ENCODE assay signal across 19 cellular contexts in the genomic region with DNA sequence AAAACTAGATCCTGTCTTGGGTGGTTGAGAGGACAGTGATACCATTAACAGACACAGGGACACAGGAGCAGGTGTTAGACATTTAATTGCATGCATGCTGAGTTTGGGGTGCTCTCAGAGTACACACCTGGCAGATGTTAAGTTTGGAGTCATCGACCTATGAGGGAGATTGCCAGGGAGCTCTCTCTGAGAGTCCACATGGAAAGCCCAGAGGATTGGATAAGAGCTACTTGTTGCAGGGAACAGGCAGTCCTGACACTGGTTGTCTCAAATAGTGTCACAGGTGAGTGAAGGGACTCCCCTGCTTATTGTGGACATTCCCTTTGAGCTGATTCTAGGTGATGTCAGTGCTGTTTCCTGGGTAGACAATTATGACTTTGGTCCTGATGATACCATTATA. TPM values are rescaled to one million over a fixed set of nuclear protein-coding genes. Genes with fewer than 3 reads are reported as not detected.
DNase-seq lines count a peak whose midpoint lies in the region; ATAC-seq, FAIRE-seq and TF ChIP-seq lines count a peak whose summit lies in the region.
"Had no signal": no experiment of that assay in that cellular context is flagged by ENCODE, and none has a peak within 500 bp of the region (broad histone marks: within the 10 kb centered on the region; RNA-seq: fewer than 3 reads in every experiment).

No MANE protein-coding gene starts in this region.

- POLR2A ChIA-PET in GM12878 (lab: Charles Lee): interaction anchor here (0.5 kb wide), 1 partner anchor 27 kb away, joined by 4 read pairs; no protein-coding TSS in a partner anchor

- H3K27me3 ChIP-seq in Loucy (ENCODE audit: insufficient read depth, low read length, poor library complexity, severe bottlenecking) (no peaks in the 10 kb centered on the region), GM12878 (replicated peaks in 1 of 2; ENCODE audit: control insufficient read depth in 2 of 2, insufficient read depth in 2 of 2, low read length in 1 of 2) (no peaks in the 10 kb centered on the region)
- H3K27me3 ChIP-seq: ascending aorta, sigmoid colon had no signal

- no peaks in the 10 kb centered on the region for H3F3A ChIP-seq in Loucy (ENCODE audit: low read depth)

- intact Hi-C loops in GM12878 (cut with micrococcal nuclease; ENCODE audit: unreplicated experiment): no loop called here

- H3K4me1 ChIP-seq in Loucy (ENCODE audit: insufficient read depth, low read length, poor library complexity, severe bottlenecking) (peaks cover 32% of the 10 kb centered on the region), GM12878 (ENCODE audit: control insufficient read depth, insufficient read depth, low read length) (peaks cover 11% of the 10 kb centered on the region; the same call in 1 of the 2 replicates)

- RAD21 ChIA-PET in GM12878 (lab: Charles Lee; ENCODE audit: unreplicated experiment): interaction anchor here (0.6 kb wide), 1 partner anchor 403 kb away, joined by 3 read pairs; no protein-coding TSS in a partner anchor

- in situ Hi-C loops in GM12878 (cut with MboI): no loop called here

- no peak for FAIRE-seq in GM12878 (lab: Jason Lieb, UNC)

- no peak for TF ChIP-seq EP300 in GM12878 (IDR thresholded peaks at IDR 0.05; ENCODE audit: borderline replicate concordance in 1 of 2, control insufficient read depth in 1 of 2, low read depth in 2 of 2, low read length in 2 of 2)

- no peak for TF ChIP-seq RAD21 in GM12878 (IDR thresholded peaks at IDR 0.05; ENCODE audit: insufficient read depth, low read depth, low read length)

- peaks cover 3% of the 10 kb centered on the region for H3K9me3 Mint-ChIP-seq in nephron progenitor cell
- H3K9me3 Mint-ChIP-seq: CD8-positive, alpha-beta T cell had no signal

- H3K27ac Mint-ChIP-seq in nephron progenitor cell: peak overlapping the region; percentile 12
- H3K27ac Mint-ChIP-seq: CD8-positive, alpha-beta T cell had no signal

- no peaks in the 10 kb centered on the region for H3K9me2 ChIP-seq in Loucy (replicated peaks; ENCODE audit: low read depth, low read length)

- DNase-seq in NCI-H748 (lab: John Stamatoyannopoulos, UW; ENCODE audit: unreplicated experiment) (peak; percentile 39), NCI-H748 treated with DMSO at 0.1 percent for 48 hours (lab: John Stamatoyannopoulos, UW) (no peak), GM12878 (ENCODE audit: low read depth, low spot score) (no peak), nephron progenitor cell (no peak), NCI-H526 treated with DMSO at 0.1 percent for 48 hours (lab: John Stamatoyannopoulos, UW) (no peak), AG20443 (ENCODE audit: low spot score) (no peak)
- DNase-seq: ACHN; activated effector memory CD4-positive, alpha-beta T cell treated with anti-CD3 and anti-CD28 coated beads, Interleukin-2, amount 50 U/mL, for 16 hours; CD8-positive, alpha-beta T cell; hippocampal formation; kidney glomerular epithelial cell; NCI-H1694; NK-92 treated with Interleukin-12 subunit alpha and Interleukin-12 subunit beta, amount 100 ng/mL, for 24 hours; sigmoid colon; stimulated activated CD4-positive, alpha-beta T cell treated with anti-CD3 and anti-CD28 coated beads, Interleukin-2, amount 100 ng/mL, for 24 hours had no signal

- SMC1A ChIA-PET in GM12878 (lab: Charles Lee; ENCODE audit: uncharacterized antibody, unreplicated experiment): interaction anchor here (1.3 to 1.6 kb wide), 3 partner anchors 11 to 54 kb away, joined by 3 to 6 read pairs (median 4); no protein-coding TSS in a partner anchor

- H3K9ac ChIP-seq in Loucy (ENCODE audit: low read depth, low read length, poor library complexity, severe bottlenecking) (peak overlapping the region; percentile 81), GM12878 (ENCODE audit: control insufficient read depth, insufficient read depth, low read length) (no peak overlapping the region)

- H3K4me1 Mint-ChIP-seq in nephron progenitor cell: peaks cover 27% of the 10 kb centered on the region

- H3K4me3 ChIP-seq in Loucy (ENCODE audit: low read length, poor library complexity, severe bottlenecking) (peak overlapping the region; percentile 93), GM12878 (no peak overlapping the region)
- H3K4me3 ChIP-seq: ascending aorta, sigmoid colon had no signal

- H3K4me2 ChIP-seq in Loucy (ENCODE audit: low read depth, low read length, poor library complexity, severe bottlenecking) (peak overlapping the region; percentile 95), GM12878 (ENCODE audit: control insufficient read depth, insufficient read depth) (peak overlapping the region; percentile 61)

- no TSS peak for BruUV-seq in GM12878 (replicated peaks; lab: Mats Ljungman, UMichigan)

- H3K27ac ChIP-seq in GM12878 (ENCODE audit: control insufficient read depth, insufficient read depth): no peak overlapping the region
- H3K27ac ChIP-seq: ascending aorta, RWPE1, sigmoid colon had no signal

- H3K79me2 ChIP-seq in Loucy (ENCODE audit: insufficient read depth, low read length) (peaks cover 43% of the 10 kb centered on the region), GM12878 (ENCODE audit: control insufficient read depth, insufficient read depth, low read length) (peaks cover 21% of the 10 kb centered on the region)

- H3K36me3 Mint-ChIP-seq in nephron progenitor cell (ENCODE audit: low read depth): peaks cover 23% of the 10 kb centered on the region

- H3K36me3 ChIP-seq in Loucy (ENCODE audit: insufficient read depth, low read length) (no peaks in the 10 kb centered on the region), GM12878 (ENCODE audit: control insufficient read depth in 2 of 2, insufficient read depth in 2 of 2, low read length in 1 of 2) (no peaks in the 10 kb centered on the region)
- H3K36me3 ChIP-seq: ascending aorta, sigmoid colon had no signal

- no peaks in the 10 kb centered on the region for H3K9me3 ChIP-seq in Loucy (ENCODE audit: insufficient read depth, low read depth, low read length)
- H3K9me3 ChIP-seq in GM12878 (replicated peaks; ENCODE audit: control insufficient read depth, insufficient read depth, low read length): no peaks in the 10 kb centered on the region
- H3K9me3 ChIP-seq: ascending aorta, sigmoid colon had no signal

- ATAC-seq in GM12878: peak; percentile 11
- ATAC-seq in GM19023 (IDR thresholded peaks at IDR 0.05; ENCODE audit: unreplicated experiment): no peak
- ATAC-seq: CD8-positive, alpha-beta T cell had no signal

- TF ChIP-seq CTCF in Loucy (conservative IDR thresholded peaks at IDR 0.05; ENCODE audit: low read length) (no peak), GM12878 (IDR thresholded peaks at IDR 0.05 in 2 of 3, conservative IDR thresholded peaks at IDR 0.05 in 1 of 3; ENCODE audit: control insufficient read depth in 2 of 3, extremely low read depth in 1 of 3, insufficient read depth in 1 of 3, low read depth in 3 of 3, low read length in 3 of 3) (no peak), nephron progenitor cell (IDR thresholded peaks at IDR 0.05) (no peak)

- WGBS in GM12878 (ENCODE audit: insufficient coverage, insufficient replicate concordance, low lambda C conversion rate, missing lambda C conversion rate): 85% methylated on average over 1 of the region's 1 CpG

- H3K4me3 Mint-ChIP-seq in nephron progenitor cell: peak overlapping the region; percentile 7
- H3K4me3 Mint-ChIP-seq: CD8-positive, alpha-beta T cell had no signal

- H4K20me1 ChIP-seq in Loucy (ENCODE audit: insufficient read depth, low read length, poor library complexity, severe bottlenecking) (peaks cover 5% of the 10 kb centered on the region), GM12878 (ENCODE audit: control insufficient read depth, insufficient read depth) (no peaks in the 10 kb centered on the region)

- CTCF ChIA-PET in GM12878 (lab: Yijun Ruan, JAX): no interaction called here

- H3K27me3 Mint-ChIP-seq in nephron progenitor cell (ENCODE audit: low read depth, poor library complexity): peaks cover 7% of the 10 kb centered on the region

- H2AFZ ChIP-seq in Loucy (ENCODE audit: low read length): no peak overlapping the region
- H2AFZ ChIP-seq in GM12878 (ENCODE audit: control insufficient read depth, low read depth, low read length): no peak overlapping the region

- no peak for TF ChIP-seq POLR2A in GM12878 (IDR thresholded peaks at IDR 0.05; ENCODE audit: low read depth, low read length)

TF ChIP-seq in GM12878, 131 proteins besides CTCF, POLR2A, EP300 and RAD21 (continues in another document):
- no peak for TF ChIP-seq MYC (IDR thresholded peaks at IDR 0.05; ENCODE audit: insufficient read depth, insufficient read length, insufficient replicate concordance, low read length, severe bottlenecking)

RNA-seq across cellular contexts. Expression of a gene that starts 3.1 kb away (rescaled TPM):
- total RNA-seq in GM12878 (2013; cell fraction: nucleolus; rRNA removed): 52.6 and 57.0 TPM in 2 replicates
- total RNA-seq in GM12878 (2014; rRNA removed): 7.4 and 7.6 TPM in 2 replicates
- 6.5 and 6.7 TPM in 2 replicates for total RNA-seq in GM12878 (2014; rRNA removed; fragmentation: Illumina TruSeq; extraction: Trizol)
- 10.5 and 11.6 TPM in 2 replicates for total RNA-seq in GM12878 (2021)
- 3.9 TPM for polyA plus RNA-seq in GM12878 (2011; ENCODE audit: low read depth)
- 9.7 and 11.1 TPM in 2 replicates for polyA plus RNA-seq in GM12878 (2011; rRNA removed)
- polyA plus RNA-seq in GM12878 (2011; cell fraction: cytosol; rRNA removed): 9.2 and 9.4 TPM in 2 replicates
- 10.9 and 14.7 TPM in 2 replicates for polyA plus RNA-seq in GM12878 (2011; cell fraction: nucleus; rRNA removed)
- 3.6 and 4.5 TPM in 2 replicates for polyA plus RNA-seq in GM12878 (2012)
- polyA plus RNA-seq in GM12878 (2014; fragmentation: Illumina TruSeq; extraction: Trizol): 9.2 and 10.0 TPM in 2 replicates
- 1 to 10 TPM in 1 of 2 experiments, under 1 TPM in 1; 0.71 to 1.5 TPM for polyA plus RNA-seq in GM12878 (2014; fragmentation: Nextera tagmentation; extraction: Ambion mirVana)
- polyA plus RNA-seq in GM12878 (2014; rRNA removed): 8.1 and 8.3 TPM in 2 replicates
- 1 to 10 TPM; 4.8 to 5.0 TPM for polyA plus RNA-seq in GM12878 (2016; fragmentation: Nextera tagmentation; extraction: Ambion mirVana)
- polyA minus RNA-seq in GM12878 (2011; rRNA and poly(A)+ RNA removed): 31.2 and 51.1 TPM in 2 replicates
- polyA minus RNA-seq in GM12878 (2011; cell fraction: cytosol; rRNA and poly(A)+ RNA removed): 5.7 and 7.3 TPM in 2 replicates
- polyA minus RNA-seq in GM12878 (2011; cell fraction: nucleus; rRNA and poly(A)+ RNA removed): 23.2 and 27.4 TPM in 2 replicates
